14 cellular contexts compared by ENCODE assay signal in genomic region chr17:65799454-65799853, GRCh38.
DNase-seq lines count a peak whose midpoint lies in the region.
"Had no signal": no experiment of that assay in that cellular context is flagged by ENCODE, and none has a peak within 500 bp of the region (broad histone marks: within the 10 kb centered on the region; RNA-seq: fewer than 3 reads in every experiment).

No MANE protein-coding gene starts in this region.

- H3K27me3 Mint-ChIP-seq in activated CD4-positive, alpha-beta T cell treated with anti-CD3 and anti-CD28 coated beads, Interleukin-2, amount 10 ng/mL, durations not matched to agents 24 days and 14 days = peaks cover 3% of the 10 kb centered on the region
- no peaks in the 10 kb centered on the region for H3K27me3 Mint-ChIP-seq in activated T-helper 1 cell treated with anti-CD3 and anti-CD28 coated beads, Interleukin-12 subunit alpha, Interleukin-12 subunit beta, Interleukin-2, Interleukin-4 antibody, amounts not matched to agents 30 ng/mL and 10 ng/mL and 1 ng/mL, durations not matched to agents 14 hours and 24 hours and 36 hours (ENCODE audit: insufficient read depth)
- peaks cover 6% of the 10 kb centered on the region for H3K27me3 Mint-ChIP-seq in stimulated activated naive CD8-positive, alpha-beta T cell treated with anti-CD3 and anti-CD28 coated beads, Interleukin-15, Interleukin-2, amounts not matched to agents 100 ng/mL and 50 ng/mL, for 24 hours

- peaks cover 11% of the 10 kb centered on the region for H3K4me1 Mint-ChIP-seq in activated CD4-positive, alpha-beta T cell treated with anti-CD3 and anti-CD28 coated beads, Interleukin-2, amount 10 ng/mL, durations not matched to agents 24 days and 14 days
- H3K4me1 Mint-ChIP-seq in activated T-helper 1 cell treated with anti-CD3 and anti-CD28 coated beads, Interleukin-12 subunit alpha, Interleukin-12 subunit beta, Interleukin-2, Interleukin-4 antibody, amounts not matched to agents 30 ng/mL and 10 ng/mL and 1 ng/mL, durations not matched to agents 14 hours and 24 hours and 36 hours (ENCODE audit: low read depth) = peaks cover 12% of the 10 kb centered on the region
- peaks cover 14% of the 10 kb centered on the region for H3K4me1 Mint-ChIP-seq in stimulated activated naive CD8-positive, alpha-beta T cell treated with anti-CD3 and anti-CD28 coated beads, Interleukin-15, Interleukin-2, amounts not matched to agents 100 ng/mL and 50 ng/mL, for 24 hours (ENCODE audit: low read depth)

- H3K4me3 Mint-ChIP-seq in activated CD4-positive, alpha-beta T cell treated with anti-CD3 and anti-CD28 coated beads, Interleukin-2, amount 10 ng/mL, durations not matched to agents 24 days and 14 days = peak overlapping the region; percentile 21
- no peak overlapping the region for H3K4me3 Mint-ChIP-seq in activated T-helper 1 cell treated with anti-CD3 and anti-CD28 coated beads, Interleukin-12 subunit alpha, Interleukin-12 subunit beta, Interleukin-2, Interleukin-4 antibody, amounts not matched to agents 30 ng/mL and 10 ng/mL and 1 ng/mL, durations not matched to agents 14 hours and 24 hours and 36 hours
- H3K4me3 Mint-ChIP-seq in stimulated activated naive CD8-positive, alpha-beta T cell treated with anti-CD3 and anti-CD28 coated beads, Interleukin-15, Interleukin-2, amounts not matched to agents 100 ng/mL and 50 ng/mL, for 24 hours = no peak overlapping the region

- no peak for DNase-seq in activated CD4-positive, alpha-beta T cell treated with anti-CD3 and anti-CD28 coated beads, Interleukin-2, amount 10 ng/mL, durations not matched to agents 24 days and 14 days
- no peak for DNase-seq in activated CD4-positive, alpha-beta T cell treated with anti-CD3 and anti-CD28 coated beads for 4 hours
- peak; percentile 5 to 23 (median 18) for DNase-seq in stimulated activated CD4-positive, alpha-beta T cell treated with anti-CD3 and anti-CD28 coated beads, Interleukin-12 subunit alpha, Interleukin-12 subunit beta, amount 100 ng/mL, for 48 hours (ENCODE audit: low read depth in 2 of 3, low spot score in 1 of 3)
- no peak for DNase-seq in stimulated activated CD4-positive, alpha-beta T cell treated with anti-CD3 and anti-CD28 coated beads, Interleukin-12 subunit alpha, Interleukin-12 subunit beta, amount 100 ng/mL, for 4 hours
- no peak for DNase-seq in activated T-helper 1 cell treated with anti-CD3 and anti-CD28 coated beads, Interleukin-12 subunit alpha, Interleukin-12 subunit beta, Interleukin-2, Interleukin-4 antibody, amounts not matched to agents 30 ng/mL and 10 ng/mL and 1 ng/mL, durations not matched to agents 14 hours and 24 hours and 36 hours (ENCODE audit: low spot score)
- DNase-seq in NCI-H82 (lab: John Stamatoyannopoulos, UW) = no peak
- DNase-seq in stimulated activated CD8-positive, alpha-beta memory T cell treated with anti-CD3 and anti-CD28 coated beads, Interleukin-4, amount 100 ng/mL, for 48 hours = no peak
- DNase-seq: GF-D8, KBM-7, NCI-H146, NCI-H226, NCI-H526, PC-9 had no signal

- peak overlapping the region; percentile 30 for H3K27ac Mint-ChIP-seq in activated CD4-positive, alpha-beta T cell treated with anti-CD3 and anti-CD28 coated beads, Interleukin-2, amount 10 ng/mL, durations not matched to agents 24 days and 14 days
- peak overlapping the region; percentile 54 for H3K27ac Mint-ChIP-seq in activated T-helper 1 cell treated with anti-CD3 and anti-CD28 coated beads, Interleukin-12 subunit alpha, Interleukin-12 subunit beta, Interleukin-2, Interleukin-4 antibody, amounts not matched to agents 30 ng/mL and 10 ng/mL and 1 ng/mL, durations not matched to agents 14 hours and 24 hours and 36 hours
- H3K27ac Mint-ChIP-seq in stimulated activated naive CD8-positive, alpha-beta T cell treated with anti-CD3 and anti-CD28 coated beads, Interleukin-15, Interleukin-2, amounts not matched to agents 100 ng/mL and 50 ng/mL, for 24 hours = peak overlapping the region; percentile 2

- H3K9me3 Mint-ChIP-seq in activated CD4-positive, alpha-beta T cell treated with anti-CD3 and anti-CD28 coated beads, Interleukin-2, amount 10 ng/mL, durations not matched to agents 24 days and 14 days = peaks cover 4% of the 10 kb centered on the region
- H3K9me3 Mint-ChIP-seq in activated T-helper 1 cell treated with anti-CD3 and anti-CD28 coated beads, Interleukin-12 subunit alpha, Interleukin-12 subunit beta, Interleukin-2, Interleukin-4 antibody, amounts not matched to agents 30 ng/mL and 10 ng/mL and 1 ng/mL, durations not matched to agents 14 hours and 24 hours and 36 hours = peaks cover 9% of the 10 kb centered on the region
- peaks cover 16% of the 10 kb centered on the region for H3K9me3 Mint-ChIP-seq in stimulated activated naive CD8-positive, alpha-beta T cell treated with anti-CD3 and anti-CD28 coated beads, Interleukin-15, Interleukin-2, amounts not matched to agents 100 ng/mL and 50 ng/mL, for 24 hours

- peaks cover 2% of the 10 kb centered on the region for H3K36me3 Mint-ChIP-seq in activated CD4-positive, alpha-beta T cell treated with anti-CD3 and anti-CD28 coated beads, Interleukin-2, amount 10 ng/mL, durations not matched to agents 24 days and 14 days (ENCODE audit: low read depth)
- no peaks in the 10 kb centered on the region for H3K36me3 Mint-ChIP-seq in activated T-helper 1 cell treated with anti-CD3 and anti-CD28 coated beads, Interleukin-12 subunit alpha, Interleukin-12 subunit beta, Interleukin-2, Interleukin-4 antibody, amounts not matched to agents 30 ng/mL and 10 ng/mL and 1 ng/mL, durations not matched to agents 14 hours and 24 hours and 36 hours (ENCODE audit: low read depth)
- H3K36me3 Mint-ChIP-seq in stimulated activated naive CD8-positive, alpha-beta T cell treated with anti-CD3 and anti-CD28 coated beads, Interleukin-15, Interleukin-2, amounts not matched to agents 100 ng/mL and 50 ng/mL, for 24 hours (ENCODE audit: low read depth) = no peaks in the 10 kb centered on the region

- intact Hi-C loops in activated CD4-positive, alpha-beta T cell treated with anti-CD3 and anti-CD28 coated beads, Interleukin-2, amount 10 ng/mL, durations not matched to agents 24 days and 14 days (cut with micrococcal nuclease) = loop anchor here (5.0 to 10.0 kb wide), 2 partner anchors 245 to 567 kb away; no protein-coding TSS in a partner anchor
- intact Hi-C loops in activated T-helper 1 cell treated with anti-CD3 and anti-CD28 coated beads, Interleukin-12 subunit alpha, Interleukin-12 subunit beta, Interleukin-2, Interleukin-4 antibody, amounts not matched to agents 30 ng/mL and 10 ng/mL and 1 ng/mL, durations not matched to agents 14 hours and 24 hours and 36 hours (cut with micrococcal nuclease) = loop anchor here (10.0 kb wide), 1 partner anchor 505 kb away; no protein-coding TSS in a partner anchor

Comparison
In these comparisons a context has a peak if more than half of its experiments do, and no peak if none do; other contexts are left out.
1. DNase-seq: peak in stimulated activated CD4-positive, alpha-beta T cell treated with anti-CD3 and anti-CD28 coated beads, Interleukin-12 subunit alpha, Interleukin-12 subunit beta, amount 100 ng/mL, for 48 hours (3 of 3); none in activated CD4-positive, alpha-beta T cell treated with anti-CD3 and anti-CD28 coated beads, Interleukin-2, amount 10 ng/mL, durations not matched to agents 24 days and 14 days (single experiment), activated CD4-positive, alpha-beta T cell treated with anti-CD3 and anti-CD28 coated beads for 4 hours (0 of 2), stimulated activated CD4-positive, alpha-beta T cell treated with anti-CD3 and anti-CD28 coated beads, Interleukin-12 subunit alpha, Interleukin-12 subunit beta, amount 100 ng/mL, for 4 hours (single experiment), activated T-helper 1 cell treated with anti-CD3 and anti-CD28 coated beads, Interleukin-12 subunit alpha, Interleukin-12 subunit beta, Interleukin-2, Interleukin-4 antibody, amounts not matched to agents 30 ng/mL and 10 ng/mL and 1 ng/mL, durations not matched to agents 14 hours and 24 hours and 36 hours (single experiment), NCI-H82 (single experiment) and stimulated activated CD8-positive, alpha-beta memory T cell treated with anti-CD3 and anti-CD28 coated beads, Interleukin-4, amount 100 ng/mL, for 48 hours (single experiment).
2. H3K27ac Mint-ChIP-seq: peak in every context shown above with its lines; median percentile 54 in activated T-helper 1 cell treated with anti-CD3 and anti-CD28 coated beads, Interleukin-12 subunit alpha, Interleukin-12 subunit beta, Interleukin-2, Interleukin-4 antibody, amounts not matched to agents 30 ng/mL and 10 ng/mL and 1 ng/mL, durations not matched to agents 14 hours and 24 hours and 36 hours; 30 in activated CD4-positive, alpha-beta T cell treated with anti-CD3 and anti-CD28 coated beads, Interleukin-2, amount 10 ng/mL, durations not matched to agents 24 days and 14 days; 2 in stimulated activated naive CD8-positive, alpha-beta T cell treated with anti-CD3 and anti-CD28 coated beads, Interleukin-15, Interleukin-2, amounts not matched to agents 100 ng/mL and 50 ng/mL, for 24 hours.